Comparison of ENCODE assay signal across 17 cellular contexts in genomic region chr13:79723462-79724116, GRCh38.
DNase-seq lines count a peak whose midpoint lies in the region; ATAC-seq and TF ChIP-seq lines count a peak whose summit lies in the region.
"Had no signal": no experiment of that assay in that cellular context is flagged by ENCODE, and none has a peak within 500 bp of the region (broad histone marks: within the 10 kb centered on the region; RNA-seq: fewer than 3 reads in every experiment).

No MANE protein-coding gene starts in this region.

- H3K27ac ChIP-seq in dorsolateral prefrontal cortex (peak overlapping the region in 46 of 59 donors; percentile 10 to 86 (median 57)), gastrocnemius medialis (peak overlapping the region; percentile 68 to 85 (median 80))
- H3K27ac ChIP-seq: prostate gland, SK-N-MC, testis had no signal

- H3K4me3 ChIP-seq in dorsolateral prefrontal cortex (peak overlapping the region in 4 of 59 donors; percentile 1 to 26 (median 8)), gastrocnemius medialis (peak overlapping the region; percentile 14 to 35 (median 24))
- H3K4me3 ChIP-seq: prostate gland, SK-N-MC, testis had no signal

- no peaks in the 10 kb centered on the region for H3K9me3 ChIP-seq in gastrocnemius medialis
- H3K9me3 ChIP-seq: prostate gland, testis had no signal

- DNase-seq in NCI-H2227 (lab: John Stamatoyannopoulos, UW; ENCODE audit: unreplicated experiment), result peak; percentile 22
- peak in 2 of 10 donors; percentile 33 to 52 for DNase-seq in dorsolateral prefrontal cortex
- DNase-seq in lung microvascular endothelial cell (ENCODE audit: low read depth in 2 of 2), result peak; percentile 1 to 2
- DNase-seq in gastrocnemius medialis, result peak; percentile 38 to 42
- DNase-seq in activated T-cell treated with anti-CD3 and anti-CD28 coated beads, Interleukin-2, amount 50 U/mL, for 1 hour, result no peak
- no peak for DNase-seq in NCI-H2196 (lab: John Stamatoyannopoulos, UW; ENCODE audit: unreplicated experiment)
- no peak for DNase-seq in NCI-H2171 (lab: John Stamatoyannopoulos, UW)
- DNase-seq: activated CD4-positive, alpha-beta T cell treated with anti-CD3 and anti-CD28 coated beads, Interleukin-2, amount 10 ng/mL, durations not matched to agents 24 days and 14 days; activated T-cell treated with anti-CD3 and anti-CD28 coated beads for 4 hours; glutamatergic neuron; islet precursor cell; KBM-7; stimulated activated CD4-positive, alpha-beta T cell treated with anti-CD3 and anti-CD28 coated beads, Interleukin-2, amount 100 ng/mL, for 24 hours; testis had no signal

- intact Hi-C loops in dorsolateral prefrontal cortex (cut with DNase I) (no loop called here), gastrocnemius medialis (cut with DNase I; ENCODE audit: low total_unique reads) (no loop called here)

- in situ Hi-C loops in gastrocnemius medialis (cut with MboI; ENCODE audit: low sequenced_read_pairs in 4 of 4), result no loop called here

- no peaks in the 10 kb centered on the region for H3K27me3 ChIP-seq in dorsolateral prefrontal cortex
- no peaks in the 10 kb centered on the region for H3K27me3 ChIP-seq in gastrocnemius medialis
- H3K27me3 ChIP-seq: testis had no signal

- ATAC-seq in gastrocnemius medialis (peak; percentile 89 to 90), HG03432 (IDR thresholded peaks at IDR 0.05; ENCODE audit: unreplicated experiment) (no peak)

- no peak for TF ChIP-seq POLR2A in gastrocnemius medialis (IDR thresholded peaks at IDR 0.05)

- H3K36me3 ChIP-seq in gastrocnemius medialis, result no peaks in the 10 kb centered on the region
- H3K36me3 ChIP-seq: prostate gland had no signal

- H3K4me1 ChIP-seq in gastrocnemius medialis, result peaks cover 24 to 40% of the 10 kb centered on the region in 2 donors
- H3K4me1 ChIP-seq: prostate gland, testis had no signal

- TF ChIP-seq CTCF in dorsolateral prefrontal cortex (IDR thresholded peaks at IDR 0.05 in 54 of 56, conservative IDR thresholded peaks at IDR 0.05 in 2 of 56; ENCODE audit: low read depth in 1 of 56, partially characterized antibody in 56 of 56) (no peak), gastrocnemius medialis (IDR thresholded peaks at IDR 0.05 in 4 of 5, conservative IDR thresholded peaks at IDR 0.05 in 1 of 5) (no peak)

Comparison
In these comparisons a context has a peak if more than half of its experiments do, and no peak if none do; other contexts are left out.
1. DNase-seq: peak in NCI-H2227 (single experiment), lung microvascular endothelial cell (2 of 2) and gastrocnemius medialis (2 of 2); none in activated T-cell treated with anti-CD3 and anti-CD28 coated beads, Interleukin-2, amount 50 U/mL, for 1 hour (single experiment), NCI-H2196 (single experiment) and NCI-H2171 (single experiment).